In the genomic region with DNA sequence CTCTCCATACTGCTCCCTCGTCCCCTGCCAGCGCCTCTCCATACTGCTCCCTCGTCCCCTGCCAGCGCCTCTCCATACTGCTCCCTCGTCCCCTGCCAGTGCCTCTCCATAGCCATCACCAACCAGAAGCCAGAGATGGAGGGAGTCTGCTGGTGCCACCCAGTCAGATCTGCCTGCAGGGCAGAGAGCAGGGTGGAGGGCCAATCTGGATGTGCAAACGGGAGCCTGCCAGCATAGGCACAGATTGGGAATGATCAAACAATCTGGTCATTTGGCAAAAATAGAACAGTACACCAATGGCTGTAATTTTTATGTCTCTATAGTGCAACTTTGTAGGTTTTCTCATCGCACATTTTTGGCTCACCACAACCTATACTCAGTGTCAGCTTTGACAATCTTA, we compare ENCODE assay signal across 2 cellular contexts.
TF ChIP-seq lines count a peak whose summit lies in the region.

No MANE protein-coding gene starts in this region.

TF ChIP-seq in SK-N-SH, 30 proteins besides CTCF, POLR2A, EP300 and RAD21:
- TF ChIP-seq, protein P1, sequence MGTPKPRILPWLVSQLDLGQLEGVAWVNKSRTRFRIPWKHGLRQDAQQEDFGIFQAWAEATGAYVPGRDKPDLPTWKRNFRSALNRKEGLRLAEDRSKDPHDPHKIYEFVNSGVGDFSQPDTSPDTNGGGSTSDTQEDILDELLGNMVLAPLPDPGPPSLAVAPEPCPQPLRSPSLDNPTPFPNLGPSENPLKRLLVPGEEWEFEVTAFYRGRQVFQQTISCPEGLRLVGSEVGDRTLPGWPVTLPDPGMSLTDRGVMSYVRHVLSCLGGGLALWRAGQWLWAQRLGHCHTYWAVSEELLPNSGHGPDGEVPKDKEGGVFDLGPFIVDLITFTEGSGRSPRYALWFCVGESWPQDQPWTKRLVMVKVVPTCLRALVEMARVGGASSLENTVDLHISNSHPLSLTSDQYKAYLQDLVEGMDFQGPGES (IDR thresholded peaks at IDR 0.05; ENCODE audit: low read depth, low read length), result no peak
- TF ChIP-seq, protein P2, sequence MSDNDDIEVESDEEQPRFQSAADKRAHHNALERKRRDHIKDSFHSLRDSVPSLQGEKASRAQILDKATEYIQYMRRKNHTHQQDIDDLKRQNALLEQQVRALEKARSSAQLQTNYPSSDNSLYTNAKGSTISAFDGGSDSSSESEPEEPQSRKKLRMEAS (IDR thresholded peaks at IDR 0.05; ENCODE audit: low read depth), result no peak
- TF ChIP-seq TCF12 (IDR thresholded peaks at IDR 0.05), result no peak
- TF ChIP-seq, protein P3, sequence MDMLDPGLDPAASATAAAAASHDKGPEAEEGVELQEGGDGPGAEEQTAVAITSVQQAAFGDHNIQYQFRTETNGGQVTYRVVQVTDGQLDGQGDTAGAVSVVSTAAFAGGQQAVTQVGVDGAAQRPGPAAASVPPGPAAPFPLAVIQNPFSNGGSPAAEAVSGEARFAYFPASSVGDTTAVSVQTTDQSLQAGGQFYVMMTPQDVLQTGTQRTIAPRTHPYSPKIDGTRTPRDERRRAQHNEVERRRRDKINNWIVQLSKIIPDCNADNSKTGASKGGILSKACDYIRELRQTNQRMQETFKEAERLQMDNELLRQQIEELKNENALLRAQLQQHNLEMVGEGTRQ (IDR thresholded peaks at IDR 0.05; ENCODE audit: borderline replicate concordance, low read depth, low read length), result no peak

TF ChIP-seq in SK-N-SH treated with all-trans-retinoic acid at 6 μM for 48 hours, 23 proteins besides CTCF, POLR2A, EP300 and RAD21 (continued from another document):
- TF ChIP-seq, protein P4, sequence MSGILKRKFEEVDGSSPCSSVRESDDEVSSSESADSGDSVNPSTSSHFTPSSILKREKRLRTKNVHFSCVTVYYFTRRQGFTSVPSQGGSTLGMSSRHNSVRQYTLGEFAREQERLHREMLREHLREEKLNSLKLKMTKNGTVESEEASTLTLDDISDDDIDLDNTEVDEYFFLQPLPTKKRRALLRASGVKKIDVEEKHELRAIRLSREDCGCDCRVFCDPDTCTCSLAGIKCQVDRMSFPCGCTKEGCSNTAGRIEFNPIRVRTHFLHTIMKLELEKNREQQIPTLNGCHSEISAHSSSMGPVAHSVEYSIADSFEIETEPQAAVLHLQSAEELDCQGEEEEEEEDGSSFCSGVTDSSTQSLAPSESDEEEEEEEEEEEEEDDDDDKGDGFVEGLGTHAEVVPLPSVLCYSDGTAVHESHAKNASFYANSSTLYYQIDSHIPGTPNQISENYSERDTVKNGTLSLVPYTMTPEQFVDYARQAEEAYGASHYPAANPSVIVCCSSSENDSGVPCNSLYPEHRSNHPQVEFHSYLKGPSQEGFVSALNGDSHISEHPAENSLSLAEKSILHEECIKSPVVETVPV (CRISPR knock-in tag; IDR thresholded peaks at IDR 0.05), result no peak
- TF ChIP-seq, protein P5, sequence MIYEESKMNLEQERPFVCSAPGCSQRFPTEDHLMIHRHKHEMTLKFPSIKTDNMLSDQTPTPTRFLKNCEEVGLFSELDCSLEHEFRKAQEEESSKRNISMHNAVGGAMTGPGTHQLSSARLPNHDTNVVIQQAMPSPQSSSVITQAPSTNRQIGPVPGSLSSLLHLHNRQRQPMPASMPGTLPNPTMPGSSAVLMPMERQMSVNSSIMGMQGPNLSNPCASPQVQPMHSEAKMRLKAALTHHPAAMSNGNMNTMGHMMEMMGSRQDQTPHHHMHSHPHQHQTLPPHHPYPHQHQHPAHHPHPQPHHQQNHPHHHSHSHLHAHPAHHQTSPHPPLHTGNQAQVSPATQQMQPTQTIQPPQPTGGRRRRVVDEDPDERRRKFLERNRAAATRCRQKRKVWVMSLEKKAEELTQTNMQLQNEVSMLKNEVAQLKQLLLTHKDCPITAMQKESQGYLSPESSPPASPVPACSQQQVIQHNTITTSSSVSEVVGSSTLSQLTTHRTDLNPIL (CRISPR knock-in tag; IDR thresholded peaks at IDR 0.05; ENCODE audit: low read depth), result no peak
- TF ChIP-seq OSR1 (CRISPR knock-in tag; IDR thresholded peaks at IDR 0.05), result no peak
- TF ChIP-seq BACH2 (CRISPR knock-in tag; IDR thresholded peaks at IDR 0.05; ENCODE audit: borderline replicate concordance), result no peak
- TF ChIP-seq, protein P6, sequence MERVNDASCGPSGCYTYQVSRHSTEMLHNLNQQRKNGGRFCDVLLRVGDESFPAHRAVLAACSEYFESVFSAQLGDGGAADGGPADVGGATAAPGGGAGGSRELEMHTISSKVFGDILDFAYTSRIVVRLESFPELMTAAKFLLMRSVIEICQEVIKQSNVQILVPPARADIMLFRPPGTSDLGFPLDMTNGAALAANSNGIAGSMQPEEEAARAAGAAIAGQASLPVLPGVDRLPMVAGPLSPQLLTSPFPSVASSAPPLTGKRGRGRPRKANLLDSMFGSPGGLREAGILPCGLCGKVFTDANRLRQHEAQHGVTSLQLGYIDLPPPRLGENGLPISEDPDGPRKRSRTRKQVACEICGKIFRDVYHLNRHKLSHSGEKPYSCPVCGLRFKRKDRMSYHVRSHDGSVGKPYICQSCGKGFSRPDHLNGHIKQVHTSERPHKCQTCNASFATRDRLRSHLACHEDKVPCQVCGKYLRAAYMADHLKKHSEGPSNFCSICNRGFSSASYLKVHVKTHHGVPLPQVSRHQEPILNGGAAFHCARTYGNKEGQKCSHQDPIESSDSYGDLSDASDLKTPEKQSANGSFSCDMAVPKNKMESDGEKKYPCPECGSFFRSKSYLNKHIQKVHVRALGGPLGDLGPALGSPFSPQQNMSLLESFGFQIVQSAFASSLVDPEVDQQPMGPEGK (CRISPR knock-in tag; IDR thresholded peaks at IDR 0.05; ENCODE audit: borderline replicate concordance), result no peak
- TF ChIP-seq SNAI2 (CRISPR knock-in tag; IDR thresholded peaks at IDR 0.05), result no peak
- TF ChIP-seq ZFP30 (CRISPR knock-in tag; IDR thresholded peaks at IDR 0.05), result no peak
- TF ChIP-seq ARNTL (CRISPR knock-in tag; IDR thresholded peaks at IDR 0.05; ENCODE audit: borderline replicate concordance, low read depth), result no peak
- TF ChIP-seq TOX (CRISPR knock-in tag; IDR thresholded peaks at IDR 0.05; ENCODE audit: borderline replicate concordance), result no peak
- TF ChIP-seq RARB (CRISPR knock-in tag; IDR thresholded peaks at IDR 0.05), result no peak
